ENCODE assay signal across 8 cellular contexts in the genomic region with DNA sequence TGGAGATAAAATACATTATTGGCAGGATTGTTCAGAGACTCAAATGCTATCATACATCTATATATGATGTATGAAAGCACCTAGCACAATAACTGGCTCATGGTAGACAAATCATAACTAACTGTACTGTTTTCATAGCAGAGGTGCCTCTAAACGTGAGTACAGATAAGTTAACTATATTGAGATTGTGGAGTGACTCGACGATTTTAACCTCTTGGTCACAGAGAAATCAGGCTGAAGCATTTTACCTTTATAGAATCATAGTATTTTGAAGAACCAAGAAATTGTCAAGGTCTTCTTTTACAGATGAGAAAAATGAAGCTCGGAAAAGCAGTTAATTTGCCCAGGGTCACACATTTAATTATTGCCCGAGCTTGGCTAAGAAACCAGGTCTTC. TPM values are rescaled to one million over a fixed set of nuclear protein-coding genes. Genes with fewer than 3 reads are reported as not detected.
DNase-seq lines count a peak whose midpoint lies in the region; ATAC-seq and TF ChIP-seq lines count a peak whose summit lies in the region.

No MANE protein-coding gene starts in this region.

- no peak overlapping the region for H2BK12ac ChIP-seq in mesenchymal stem cell (ENCODE audit: low read length in 2 of 2)

- no peak overlapping the region for H3K14ac ChIP-seq in mesenchymal stem cell (ENCODE audit: low read length in 2 of 2)

- no peak overlapping the region for H4K8ac ChIP-seq in mesenchymal stem cell (ENCODE audit: low read length)

- no peak overlapping the region for H2AK5ac ChIP-seq in mesenchymal stem cell (ENCODE audit: low read length, severe bottlenecking)

- DNase-seq in activated naive CD4-positive, alpha-beta T cell treated with Interleukin-2 at 50 U/mL for 16 hours = no peak
- DNase-seq in activated naive CD8-positive, alpha-beta T cell treated with anti-CD3 and anti-CD28 coated beads for 36 hours = no peak
- DNase-seq in mesenchymal stem cell = no peak
- no peak for DNase-seq in transverse colon
- DNase-seq in testis = no peak
- no peak for DNase-seq in spleen

- peak overlapping the region; percentile 49 for H2BK120ac ChIP-seq in mesenchymal stem cell (ENCODE audit: low read depth, low read length)

- peak overlapping the region; percentile 57 for H3K27ac Mint-ChIP-seq in activated naive CD4-positive, alpha-beta T cell treated with anti-CD3 and anti-CD28 coated beads, Interleukin-2, amount 50 U/mL, for 24 hours
- no peak overlapping the region for H3K27ac Mint-ChIP-seq in activated naive CD8-positive, alpha-beta T cell treated with anti-CD3 and anti-CD28 coated beads for 36 hours

- H3K36me3 ChIP-seq in mesenchymal stem cell (ENCODE audit: control insufficient read depth in 1 of 2, insufficient read depth in 2 of 2, low read depth in 1 of 2, low read length in 2 of 2) (peaks cover 3 to 23% of the 10 kb centered on the region in 2 experiments), transverse colon (no peaks in the 10 kb centered on the region), testis (ENCODE audit: low read depth, missing control alignments) (no peaks in the 10 kb centered on the region), spleen (peaks cover 0 to 22% (median 0%) of the 10 kb centered on the region in 6 donors)

- H2AFZ ChIP-seq in mesenchymal stem cell (ENCODE audit: low read depth, low read length) = no peak overlapping the region

- peaks cover 18% of the 10 kb centered on the region for H3K4me1 Mint-ChIP-seq in activated naive CD4-positive, alpha-beta T cell treated with anti-CD3 and anti-CD28 coated beads, Interleukin-2, amount 50 U/mL, for 24 hours
- H3K4me1 Mint-ChIP-seq in activated naive CD8-positive, alpha-beta T cell treated with anti-CD3 and anti-CD28 coated beads for 36 hours = peaks cover 15% of the 10 kb centered on the region

- H3K36me3 Mint-ChIP-seq in activated naive CD4-positive, alpha-beta T cell treated with anti-CD3 and anti-CD28 coated beads, Interleukin-2, amount 50 U/mL, for 24 hours = no peaks in the 10 kb centered on the region
- H3K36me3 Mint-ChIP-seq in activated naive CD8-positive, alpha-beta T cell treated with anti-CD3 and anti-CD28 coated beads for 36 hours = no peaks in the 10 kb centered on the region

- H3K4me3 Mint-ChIP-seq in activated naive CD4-positive, alpha-beta T cell treated with anti-CD3 and anti-CD28 coated beads, Interleukin-2, amount 50 U/mL, for 24 hours = peak overlapping the region; percentile 85
- peak overlapping the region; percentile 24 for H3K4me3 Mint-ChIP-seq in activated naive CD8-positive, alpha-beta T cell treated with anti-CD3 and anti-CD28 coated beads for 36 hours

- H3K27me3 ChIP-seq in mesenchymal stem cell (ENCODE audit: control insufficient read depth in 1 of 2, insufficient read depth in 1 of 2, low read length in 2 of 2) = no peaks in the 10 kb centered on the region
- no peaks in the 10 kb centered on the region for H3K27me3 ChIP-seq in transverse colon
- no peaks in the 10 kb centered on the region for H3K27me3 ChIP-seq in testis
- H3K27me3 ChIP-seq in spleen (replicated peaks in 1 of 7) = no peaks in the 10 kb centered on the region

- H3K18ac ChIP-seq in mesenchymal stem cell (ENCODE audit: low read depth in 1 of 2, low read length in 2 of 2) = no peak overlapping the region

- no peak overlapping the region for H3K4ac ChIP-seq in mesenchymal stem cell (ENCODE audit: low read depth in 1 of 2, low read length in 2 of 2)

- H3K27me3 Mint-ChIP-seq in activated naive CD4-positive, alpha-beta T cell treated with anti-CD3 and anti-CD28 coated beads, Interleukin-2, amount 50 U/mL, for 24 hours = no peaks in the 10 kb centered on the region
- no peaks in the 10 kb centered on the region for H3K27me3 Mint-ChIP-seq in activated naive CD8-positive, alpha-beta T cell treated with anti-CD3 and anti-CD28 coated beads for 36 hours

- in situ Hi-C loops in transverse colon (cut with MboI; ENCODE audit: low pct_ligation_motif_present in 1 of 4, low pct_unique_long_range_greater_than_20kb in 1 of 4, low sequenced_read_pairs in 3 of 4) = no loop called here

- peak overlapping the region; percentile 95 for H3K9ac ChIP-seq in mesenchymal stem cell (ENCODE audit: low read length)

- H2BK5ac ChIP-seq in mesenchymal stem cell (ENCODE audit: low read depth, low read length, poor library complexity, severe bottlenecking) = no peak overlapping the region

- H2BK15ac ChIP-seq in mesenchymal stem cell (ENCODE audit: low read depth, poor library complexity, severe bottlenecking) = no peak overlapping the region

- no peak for TF ChIP-seq POLR2A in transverse colon (IDR thresholded peaks at IDR 0.05)
- TF ChIP-seq POLR2A in testis (IDR thresholded peaks at IDR 0.05) = no peak
- TF ChIP-seq POLR2A in spleen (IDR thresholded peaks at IDR 0.05) = no peak

- intact Hi-C loops in transverse colon (cut with DNase I; ENCODE audit: low total_unique reads) (no loop called here), testis (cut with DNase I; ENCODE audit: low total_unique reads) (no loop called here), spleen (cut with DNase I; ENCODE audit: low total_unique reads) (no loop called here)

- no peaks in the 10 kb centered on the region for H3K9me3 Mint-ChIP-seq in activated naive CD4-positive, alpha-beta T cell treated with anti-CD3 and anti-CD28 coated beads, Interleukin-2, amount 50 U/mL, for 24 hours
- no peaks in the 10 kb centered on the region for H3K9me3 Mint-ChIP-seq in activated naive CD8-positive, alpha-beta T cell treated with anti-CD3 and anti-CD28 coated beads for 36 hours

- H3K4me3 ChIP-seq in mesenchymal stem cell (ENCODE audit: insufficient read depth in 1 of 2, low read depth in 1 of 2, low read length in 2 of 2) (peak overlapping the region in 1 of 2 experiments; percentile 82), transverse colon (peak overlapping the region in 2 of 4 donors; percentile 55 to 84), testis (no peak overlapping the region), spleen (peak overlapping the region in 4 of 8 donors; percentile 60 to 86 (median 68))

- H3K4me2 ChIP-seq in mesenchymal stem cell (ENCODE audit: low read length, poor library complexity, severe bottlenecking) = peak overlapping the region; percentile 81

- no peak for ATAC-seq in GM21786 (IDR thresholded peaks at IDR 0.05; ENCODE audit: unreplicated experiment)

- peak overlapping the region; percentile 26 for H3K27ac ChIP-seq in mesenchymal stem cell (ENCODE audit: low read length, poor library complexity, severe bottlenecking)
- peak overlapping the region; percentile 90 to 98 (median 97) for H3K27ac ChIP-seq in transverse colon
- H3K27ac ChIP-seq in testis = peak overlapping the region in 1 of 2 donors; percentile 86
- peak overlapping the region in 4 of 8 donors; percentile 89 to 96 (median 92) for H3K27ac ChIP-seq in spleen

- no peak for TF ChIP-seq CTCF in transverse colon (IDR thresholded peaks at IDR 0.05)
- no peak for TF ChIP-seq CTCF in testis (IDR thresholded peaks at IDR 0.05)
- TF ChIP-seq CTCF in spleen (IDR thresholded peaks at IDR 0.05 in 8 of 11, conservative IDR thresholded peaks at IDR 0.05 in 3 of 11) = no peak

- peaks cover 6% of the 10 kb centered on the region for H3K79me1 ChIP-seq in mesenchymal stem cell (replicated peaks; ENCODE audit: low read length, poor library complexity, severe bottlenecking)

- H3K4me1 ChIP-seq in mesenchymal stem cell (ENCODE audit: control insufficient read depth, insufficient read depth, low read depth, low read length) (no peaks in the 10 kb centered on the region), transverse colon (peaks cover 7 to 18% (median 10%) of the 10 kb centered on the region in 4 donors), testis (peaks cover 13% of the 10 kb centered on the region), spleen (peaks cover 3 to 45% (median 12%) of the 10 kb centered on the region in 6 donors)

- H3K9me3 ChIP-seq in mesenchymal stem cell (ENCODE audit: control insufficient read depth, low read length) (no peaks in the 10 kb centered on the region), transverse colon (no peaks in the 10 kb centered on the region), testis (no peaks in the 10 kb centered on the region), spleen (no peaks in the 10 kb centered on the region)

- H3K23ac ChIP-seq in mesenchymal stem cell (ENCODE audit: low read length in 2 of 2) = no peak overlapping the region

- no peak for TF ChIP-seq EP300 in transverse colon (IDR thresholded peaks at IDR 0.05; ENCODE audit: low read depth)

- 90% methylated on average over 2 of the region's 5 CpGs for WGBS in mesenchymal stem cell
- 72 to 73% methylated on average over 5 of the region's 5 CpGs for WGBS in transverse colon (ENCODE audit: low coverage in 1 of 2), 2 donors
- WGBS in testis, 2 donors = 48 to 57% methylated on average over 5 of the region's 5 CpGs
- WGBS in spleen, 5 donors = 74 to 83% (median 78%) methylated on average over 5 of the region's 5 CpGs

- no peak overlapping the region for H4K91ac ChIP-seq in mesenchymal stem cell (ENCODE audit: low read length)

RNA-seq across cellular contexts. Expression of gene DERA, which starts 0.7 kb away (rescaled TPM):
- total RNA-seq in activated naive CD8-positive, alpha-beta T cell treated with anti-CD3 and anti-CD28 coated beads for 36 hours = 10 to 100 TPM; 28.3 to 34.0 TPM
- 13.8 TPM for polyA plus RNA-seq in mesenchymal stem cell (2013, experiment 1 of 2)
- polyA plus RNA-seq in mesenchymal stem cell (2013, experiment 2 of 2) = 14.0 TPM
- total RNA-seq in transverse colon (100 to 1,000 TPM in 1 of 4 donors, 10 to 100 TPM in 2, 1 to 10 TPM in 1; 9.2 to 112 (median 69.9) TPM), testis (10 to 100 TPM; 14.0 to 19.0 TPM), spleen (10 to 100 TPM; 21.5 to 35.4 (median 28.1) TPM)
- polyA plus RNA-seq in testis (ENCODE audit: insufficient read depth, low read depth, low replicate concordance) (21.3 TPM), spleen (10 to 100 TPM; 14.5 to 22.0 (median 20.3) TPM)

RNA-seq across cellular contexts. Expression of gene STRAP, which starts 28.3 kb away (rescaled TPM):
- 100 to 1,000 TPM; 184 to 192 TPM for total RNA-seq in activated naive CD8-positive, alpha-beta T cell treated with anti-CD3 and anti-CD28 coated beads for 36 hours
- 205 TPM for polyA plus RNA-seq in mesenchymal stem cell (2013, experiment 1 of 2)
- 207 TPM for polyA plus RNA-seq in mesenchymal stem cell (2013, experiment 2 of 2)
- 10 to 100 TPM; 39.3 to 78.6 (median 48.6) TPM for total RNA-seq in transverse colon
- total RNA-seq in testis = 10 to 100 TPM; 57.0 to 76.6 TPM
- polyA plus RNA-seq in testis (ENCODE audit: insufficient read depth, low read depth, low replicate concordance) = 123 TPM
- 10 to 100 TPM; 41.9 to 60.0 (median 56.0) TPM for total RNA-seq in spleen
- 10 to 100 TPM; 55.9 to 68.8 (median 65.1) TPM for polyA plus RNA-seq in spleen
